In the genomic region with DNA sequence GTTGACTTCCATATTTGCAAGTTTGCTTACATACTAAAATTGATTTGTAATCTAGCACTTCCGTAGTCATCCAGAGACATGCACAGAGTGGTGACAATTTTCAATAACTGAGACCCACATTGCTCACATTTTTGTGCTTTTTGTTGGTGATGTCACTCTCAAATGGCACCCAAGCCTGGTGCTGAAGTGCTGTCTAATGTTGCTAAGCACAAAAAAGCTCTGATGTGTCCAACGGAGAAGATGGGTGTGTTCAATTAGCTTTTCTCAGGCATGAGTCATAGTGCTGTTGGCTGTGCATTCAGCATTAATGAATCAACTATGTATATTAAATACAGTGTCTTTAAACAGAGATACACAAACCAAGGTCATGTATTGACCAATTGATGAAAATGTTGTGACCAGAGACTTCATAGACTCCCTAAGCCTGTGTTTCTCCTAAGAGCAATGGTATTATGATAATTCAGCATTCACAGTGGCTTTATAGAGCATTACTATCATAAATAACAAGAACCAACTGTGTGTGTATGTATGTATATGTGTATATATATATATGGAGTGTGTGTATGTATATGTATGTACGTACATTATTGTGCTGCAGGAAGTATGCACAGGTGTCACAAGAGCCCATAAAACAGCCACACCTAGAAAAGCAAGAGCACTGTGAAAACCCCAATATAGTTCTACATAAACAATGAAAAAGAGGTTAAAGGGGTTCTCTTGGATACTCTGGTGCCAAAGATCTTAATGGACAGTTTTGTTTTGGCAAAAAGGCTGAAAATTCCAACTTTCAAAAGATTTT, we compare ENCODE assay signal across 21 cellular contexts. TPM values are rescaled to one million over a fixed set of nuclear protein-coding genes. Genes with fewer than 3 reads are reported as not detected.
"Had no signal": no experiment of that assay in that cellular context is flagged by ENCODE, and none has a peak within 500 bp of the region (broad histone marks: within the 10 kb centered on the region; RNA-seq: fewer than 3 reads in every experiment).

No MANE protein-coding gene starts in this region.

- ATAC-seq: activated CD4-positive, alpha-beta T cell treated with anti-CD3 and anti-CD28 coated beads for 36 hours; activated CD8-positive, alpha-beta memory T cell treated with anti-CD3 and anti-CD28 coated beads, Interleukin-2, amount 10 ng/mL, durations not matched to agents 7 days and 5 days; heart left ventricle; left lobe of liver; natural killer cell; stimulated activated effector memory CD8-positive, alpha-beta T cell treated with anti-CD3 and anti-CD28 coated beads, Interleukin-12 subunit alpha, Interleukin-12 subunit beta, amount 100 ng/mL, for 72 hours; upper lobe of right lung had no signal

- H3K36me3 ChIP-seq: colonic mucosa, esophagus squamous epithelium, heart left ventricle, neutrophil, thoracic aorta, upper lobe of right lung, WERI-Rb-1 had no signal

- H3K27ac ChIP-seq: colonic mucosa, esophagus squamous epithelium, heart left ventricle, neutrophil, parathyroid adenoma, thoracic aorta, upper lobe of right lung, WERI-Rb-1 had no signal

- H3K9me3 ChIP-seq: colonic mucosa, esophagus squamous epithelium, heart left ventricle, neutrophil, thoracic aorta, upper lobe of right lung had no signal

- H3K4me1 ChIP-seq: colonic mucosa, esophagus squamous epithelium, heart left ventricle, parathyroid adenoma, upper lobe of right lung had no signal

- H3K27me3 ChIP-seq: colonic mucosa, esophagus squamous epithelium, heart left ventricle, neutrophil, upper lobe of right lung had no signal

- H3K4me3 ChIP-seq: colonic mucosa, esophagus squamous epithelium, heart left ventricle, thoracic aorta, upper lobe of right lung had no signal

- DNase-seq: activated CD4-positive, alpha-beta memory T cell treated with anti-CD3 and anti-CD28 coated beads for 36 hours; activated CD4-positive, alpha-beta T cell treated with anti-CD3 and anti-CD28 coated beads for 36 hours; activated CD8-positive, alpha-beta memory T cell treated with anti-CD3 and anti-CD28 coated beads, Interleukin-2, amount 10 ng/mL, durations not matched to agents 7 days and 5 days; activated naive CD4-positive, alpha-beta T cell treated with anti-CD3 and anti-CD28 coated beads, Interleukin-2, amount 10 ng/mL, durations not matched to agents 7 days and 5 days; activated T-cell treated with anti-CD3 and anti-CD28 coated beads, Interleukin-2, amount 50 U/mL, for 1 hour; central memory CD4-positive, alpha-beta T cell; colonic mucosa; esophagus squamous epithelium; heart left ventricle; natural killer cell; retina; upper lobe of right lung; WERI-Rb-1 had no signal

RNA-seq across cellular contexts. Expression of a gene that starts 31.1 kb away (rescaled TPM):
- total RNA-seq: activated CD4-positive, alpha-beta memory T cell treated with anti-CD3 and anti-CD28 coated beads for 36 hours; activated CD4-positive, alpha-beta T cell treated with anti-CD3 and anti-CD28 coated beads for 36 hours; activated CD8-positive, alpha-beta memory T cell treated with anti-CD3 and anti-CD28 coated beads, Interleukin-2, amount 10 ng/mL, durations not matched to agents 7 days and 5 days; activated T-helper 2 cell treated with anti-CD3 and anti-CD28 coated beads, Interferon-gamma antibody, Interleukin-2, Interleukin-4, amounts not matched to agents 10 μg/mL and 5 μg/mL and 100 μg/mL, durations not matched to agents 14 hours and 24 hours and 36 hours; colonic mucosa; esophagus squamous epithelium; frontal cortex; left lobe of liver; natural killer cell; thoracic aorta; upper lobe of right lung had no signal
- polyA plus RNA-seq: adipose tissue, heart left ventricle had no signal
